8 cellular contexts compared by ENCODE assay signal in the genomic region with DNA sequence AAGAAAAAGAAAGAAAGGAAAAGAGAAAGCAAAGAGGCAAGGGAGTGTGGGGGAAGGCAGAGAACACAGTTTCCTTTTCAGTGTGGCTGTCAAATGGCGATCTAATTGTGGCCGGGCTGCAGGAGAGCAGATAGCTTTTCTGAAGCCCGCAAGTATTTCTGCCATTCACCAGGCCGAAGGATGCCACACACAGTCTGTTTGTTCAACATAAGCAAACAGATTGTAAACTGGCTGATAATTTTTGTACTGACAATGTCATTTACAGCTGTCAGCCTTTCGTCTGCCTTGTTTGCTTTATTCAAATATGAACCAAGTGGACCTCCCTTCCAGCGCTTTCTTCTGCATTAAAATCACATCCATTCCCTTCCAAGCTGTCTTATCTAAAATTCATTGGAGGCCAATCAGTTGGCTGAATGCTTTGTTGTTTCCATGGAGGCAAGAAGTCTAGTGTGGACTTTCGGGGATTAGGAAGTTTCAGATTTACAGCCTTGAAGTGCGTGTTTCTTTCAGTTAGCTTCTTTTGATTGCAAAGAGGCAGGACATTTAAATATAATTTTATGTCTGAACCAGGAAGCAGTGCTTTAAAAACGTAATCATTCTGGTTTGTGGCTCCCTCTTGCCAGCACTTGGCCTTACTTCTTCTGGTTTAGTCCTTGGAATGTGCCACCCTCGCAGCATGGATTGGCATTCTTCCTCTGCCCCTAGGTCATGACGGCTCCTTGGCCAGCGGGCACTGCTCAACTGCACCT.
DNase-seq lines count a peak whose midpoint lies in the region; ATAC-seq, FAIRE-seq and TF ChIP-seq lines count a peak whose summit lies in the region.
"Had no signal": no experiment of that assay in that cellular context is flagged by ENCODE, and none has a peak within 500 bp of the region (broad histone marks: within the 10 kb centered on the region; RNA-seq: fewer than 3 reads in every experiment).

No MANE protein-coding gene starts in this region.

- no peaks in the 10 kb centered on the region for H3K36me3 ChIP-seq in stomach

- DNase-seq in RPMI8226 (peak; percentile 51), stomach (no peak), osteocyte (ENCODE audit: extremely low spot score, unreplicated experiment) (no peak), SKM-1 treated with dmso at 0.1 percent for 144 hours (lab: John Stamatoyannopoulos, UW; ENCODE audit: unreplicated experiment) (no peak)
- DNase-seq in stimulated activated effector memory CD8-positive, alpha-beta T cell treated with anti-CD3 and anti-CD28 coated beads, Interleukin-12 subunit alpha, Interleukin-12 subunit beta, amount 100 ng/mL, for 72 hours (ENCODE audit: low spot score in 2 of 2), result no peak

- H3K4me1 Mint-ChIP-seq in osteocyte (ENCODE audit: unreplicated experiment), result no peaks in the 10 kb centered on the region
- no peaks in the 10 kb centered on the region for H3K4me1 Mint-ChIP-seq in stimulated activated effector memory CD8-positive, alpha-beta T cell treated with anti-CD3 and anti-CD28 coated beads, Interleukin-12 subunit alpha, Interleukin-12 subunit beta, amount 100 ng/mL, for 72 hours

- H3K36me3 Mint-ChIP-seq in osteocyte (ENCODE audit: unreplicated experiment), result no peaks in the 10 kb centered on the region
- no peaks in the 10 kb centered on the region for H3K36me3 Mint-ChIP-seq in stimulated activated effector memory CD8-positive, alpha-beta T cell treated with anti-CD3 and anti-CD28 coated beads, Interleukin-12 subunit alpha, Interleukin-12 subunit beta, amount 100 ng/mL, for 72 hours

- FAIRE-seq in islet of Langerhans (lab: Jason Lieb, UNC), result peak; percentile 84
- FAIRE-seq: colon had no signal

- WGBS in stomach, 5 donors, result 9 to 16% (median 14%) methylated on average over 12 of the region's 12 CpGs

- H3K4me3 ChIP-seq in stomach, result peak overlapping the region; percentile 23 to 41 (median 30)

- peak; percentile 71 for ATAC-seq in HG02610 (IDR thresholded peaks at IDR 0.05; ENCODE audit: unreplicated experiment)
- no peak for ATAC-seq in stimulated activated effector memory CD8-positive, alpha-beta T cell treated with anti-CD3 and anti-CD28 coated beads, Interleukin-12 subunit alpha, Interleukin-12 subunit beta, amount 100 ng/mL, for 72 hours

- H3K27me3 Mint-ChIP-seq in osteocyte (ENCODE audit: unreplicated experiment), result peaks cover 2% of the 10 kb centered on the region

- H3K4me1 ChIP-seq in stomach, result peaks cover 0 to 27% (median 19%) of the 10 kb centered on the region in 4 donors

- peak overlapping the region; percentile 21 to 79 (median 58) for H3K27ac ChIP-seq in stomach

- H3K27ac Mint-ChIP-seq in osteocyte (ENCODE audit: unreplicated experiment), result no peak overlapping the region
- no peak overlapping the region for H3K27ac Mint-ChIP-seq in stimulated activated effector memory CD8-positive, alpha-beta T cell treated with anti-CD3 and anti-CD28 coated beads, Interleukin-12 subunit alpha, Interleukin-12 subunit beta, amount 100 ng/mL, for 72 hours

- H3K27me3 ChIP-seq in stomach, result peaks cover 0 to 3% (median 0%) of the 10 kb centered on the region in 3 donors

- TF ChIP-seq POLR2A in stomach (IDR thresholded peaks at IDR 0.05), result no peak

- no peak for TF ChIP-seq EP300 in stomach (IDR thresholded peaks at IDR 0.05)

- H3K9me3 ChIP-seq in stomach, result no peaks in the 10 kb centered on the region

- no peaks in the 10 kb centered on the region for H3K9me3 Mint-ChIP-seq in osteocyte (ENCODE audit: unreplicated experiment)
- peaks cover 7% of the 10 kb centered on the region for H3K9me3 Mint-ChIP-seq in stimulated activated effector memory CD8-positive, alpha-beta T cell treated with anti-CD3 and anti-CD28 coated beads, Interleukin-12 subunit alpha, Interleukin-12 subunit beta, amount 100 ng/mL, for 72 hours

- intact Hi-C loops in stomach (cut with DNase I; ENCODE audit: low total_unique reads), result no loop called here

- no peak overlapping the region for H3K4me3 Mint-ChIP-seq in osteocyte (ENCODE audit: unreplicated experiment)
- H3K4me3 Mint-ChIP-seq in stimulated activated effector memory CD8-positive, alpha-beta T cell treated with anti-CD3 and anti-CD28 coated beads, Interleukin-12 subunit alpha, Interleukin-12 subunit beta, amount 100 ng/mL, for 72 hours, result no peak overlapping the region

- TF ChIP-seq CTCF in stomach (IDR thresholded peaks at IDR 0.05) (no peak), osteocyte (IDR thresholded peaks at IDR 0.05) (no peak)
